ENCODE assay signal across 10 cellular contexts in genomic region chr11:118398797-118399564, GRCh38.
A peak's percentile ranks its signal among the peaks of the same experiment; 100 is the strongest.
DNase-seq lines count a peak whose midpoint lies in the region; ATAC-seq and TF ChIP-seq lines count a peak whose summit lies in the region.
"Had no signal": no experiment of that assay in that cellular context is flagged by ENCODE, and none has a peak within 500 bp of the region (broad histone marks: within the 10 kb centered on the region; RNA-seq: fewer than 3 reads in every experiment).

No MANE protein-coding gene starts in this region.

- no peak for TF ChIP-seq CTCF in nephron (IDR thresholded peaks at IDR 0.05; ENCODE audit: unreplicated experiment in 3 of 3)

- CTCF ChIA-PET in HEK293T (lab: Yijun Ruan, JAX), result interaction anchor here (1.0 kb wide), 1 partner anchor 32 kb away, joined by 4 read pairs; no protein-coding TSS in a partner anchor

- peak; percentile 56 for ATAC-seq in GM18498 (IDR thresholded peaks at IDR 0.05; ENCODE audit: unreplicated experiment)

- peak overlapping the region; percentile 63 for H3K4me3 Mint-ChIP-seq in activated naive CD4-positive, alpha-beta T cell treated with anti-CD3 and anti-CD28 coated beads, Interleukin-2, amount 50 U/mL, for 24 hours
- H3K4me3 Mint-ChIP-seq in nephron, result peak overlapping the region; percentile 24 to 99 (median 97)

- no peaks in the 10 kb centered on the region for H3K27me3 Mint-ChIP-seq in activated naive CD4-positive, alpha-beta T cell treated with anti-CD3 and anti-CD28 coated beads, Interleukin-2, amount 50 U/mL, for 24 hours
- H3K27me3 Mint-ChIP-seq in nephron (ENCODE audit: low read depth), result no peaks in the 10 kb centered on the region

- no peaks in the 10 kb centered on the region for H3K9me3 Mint-ChIP-seq in activated naive CD4-positive, alpha-beta T cell treated with anti-CD3 and anti-CD28 coated beads, Interleukin-2, amount 50 U/mL, for 24 hours
- H3K9me3 Mint-ChIP-seq in nephron, result no peaks in the 10 kb centered on the region

- DNase-seq in NCI-H226 (peak; percentile 34), HEK293T (ENCODE audit: extremely low spot score) (no peak), SKM-1 (lab: John Stamatoyannopoulos, UW; ENCODE audit: unreplicated experiment) (no peak), SW480 (ENCODE audit: low spot score) (no peak), NCI-H345 treated with DMSO at 0.1 percent for 48 hours (lab: John Stamatoyannopoulos, UW; ENCODE audit: unreplicated experiment) (no peak)
- DNase-seq: NCI-H1436, posterior cingulate gyrus had no signal

- peaks cover 48% of the 10 kb centered on the region for H3K4me1 Mint-ChIP-seq in activated naive CD4-positive, alpha-beta T cell treated with anti-CD3 and anti-CD28 coated beads, Interleukin-2, amount 50 U/mL, for 24 hours
- H3K4me1 Mint-ChIP-seq in nephron, result peaks cover 24% of the 10 kb centered on the region

- H3K36me3 Mint-ChIP-seq in activated naive CD4-positive, alpha-beta T cell treated with anti-CD3 and anti-CD28 coated beads, Interleukin-2, amount 50 U/mL, for 24 hours, result peaks cover 18% of the 10 kb centered on the region
- H3K36me3 Mint-ChIP-seq in nephron (ENCODE audit: low read depth), result peaks cover 24% of the 10 kb centered on the region

- peak overlapping the region; percentile 100 for H3K27ac Mint-ChIP-seq in activated naive CD4-positive, alpha-beta T cell treated with anti-CD3 and anti-CD28 coated beads, Interleukin-2, amount 50 U/mL, for 24 hours
- H3K27ac Mint-ChIP-seq in nephron, result peak overlapping the region; percentile 8 to 100 (median 65)

- POLR2A ChIA-PET in HEK293T (lab: Yijun Ruan, JAX), result no interaction called here

TF ChIP-seq in HEK293T, 16 proteins besides CTCF, POLR2A, EP300 and RAD21:
- TF ChIP-seq SUZ12 (IDR thresholded peaks at IDR 0.05), result no peak
- TF ChIP-seq L3MBTL2 (conservative IDR thresholded peaks at IDR 0.05), result no peak
